18 cellular contexts compared by ENCODE assay signal in the genomic region with DNA sequence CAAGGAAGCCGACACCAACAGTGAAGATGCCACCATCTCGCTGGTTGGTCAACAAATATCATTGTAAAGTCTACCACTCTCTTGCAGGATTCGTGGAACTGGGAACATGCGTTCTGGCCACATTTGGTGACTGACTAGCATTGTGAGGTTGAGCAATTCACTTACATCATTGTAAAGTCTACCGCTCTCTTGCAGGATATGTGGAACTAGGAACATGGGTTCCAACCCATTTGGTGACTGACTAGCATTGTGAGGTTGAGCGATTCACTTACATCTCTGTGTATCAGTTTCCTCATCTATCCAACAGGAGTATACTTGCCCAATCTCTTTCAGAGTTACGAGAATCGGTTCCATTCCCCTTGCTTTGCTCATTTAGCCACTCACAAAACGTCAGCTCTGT. TPM values are rescaled to one million over a fixed set of nuclear protein-coding genes. Genes with fewer than 3 reads are reported as not detected.
DNase-seq lines count a peak whose midpoint lies in the region; ATAC-seq and TF ChIP-seq lines count a peak whose summit lies in the region.
"Had no signal": no experiment of that assay in that cellular context is flagged by ENCODE, and none has a peak within 500 bp of the region (broad histone marks: within the 10 kb centered on the region; RNA-seq: fewer than 3 reads in every experiment).

No MANE protein-coding gene starts in this region.

- H3K4me3 Mint-ChIP-seq in activated naive CD8-positive, alpha-beta T cell, result no peak overlapping the region
- H3K4me3 Mint-ChIP-seq in activated naive CD8-positive, alpha-beta T cell treated with anti-CD3 and anti-CD28 coated beads, Interleukin-2, amount 50 U/mL, for 24 hours, result no peak overlapping the region
- H3K4me3 Mint-ChIP-seq in naive thymus-derived CD8-positive, alpha-beta T cell, result no peak overlapping the region
- H3K4me3 Mint-ChIP-seq in stimulated activated naive B cell treated with anti-CD40 and anti-IgM and Interleukin-4, amounts not matched to agents 10 μg/mL and 1 μg/mL and 100 μg/mL, for 72 hours, result no peak overlapping the region
- H3K4me3 Mint-ChIP-seq: CD8-positive, alpha-beta T cell had no signal

- no peaks in the 10 kb centered on the region for H3K36me3 Mint-ChIP-seq in activated naive CD8-positive, alpha-beta T cell
- no peaks in the 10 kb centered on the region for H3K36me3 Mint-ChIP-seq in activated naive CD8-positive, alpha-beta T cell treated with anti-CD3 and anti-CD28 coated beads, Interleukin-2, amount 50 U/mL, for 24 hours (ENCODE audit: low read depth)
- peaks cover 0 to 4% (median 0%) of the 10 kb centered on the region in 3 donors for H3K36me3 Mint-ChIP-seq in naive thymus-derived CD8-positive, alpha-beta T cell
- no peaks in the 10 kb centered on the region for H3K36me3 Mint-ChIP-seq in stimulated activated naive B cell treated with anti-CD40 and anti-IgM and Interleukin-4, amounts not matched to agents 10 μg/mL and 1 μg/mL and 100 μg/mL, for 72 hours
- H3K36me3 Mint-ChIP-seq: CD8-positive, alpha-beta T cell had no signal

- H3K4me3 ChIP-seq in epithelial cell of esophagus (ENCODE audit: low read length), result no peak overlapping the region
- H3K4me3 ChIP-seq: A549, SJCRH30 had no signal

- H3K4me1 Mint-ChIP-seq in activated naive CD8-positive, alpha-beta T cell (ENCODE audit: low read depth), result peaks cover 3% of the 10 kb centered on the region
- H3K4me1 Mint-ChIP-seq in activated naive CD8-positive, alpha-beta T cell treated with anti-CD3 and anti-CD28 coated beads, Interleukin-2, amount 50 U/mL, for 24 hours, result no peaks in the 10 kb centered on the region
- H3K4me1 Mint-ChIP-seq in naive thymus-derived CD8-positive, alpha-beta T cell, result peaks cover 0 to 7% (median 3%) of the 10 kb centered on the region in 4 donors
- H3K4me1 Mint-ChIP-seq in stimulated activated naive B cell treated with anti-CD40 and anti-IgM and Interleukin-4, amounts not matched to agents 10 μg/mL and 1 μg/mL and 100 μg/mL, for 72 hours, result no peaks in the 10 kb centered on the region

- no peaks in the 10 kb centered on the region for H3K9me3 Mint-ChIP-seq in activated naive CD8-positive, alpha-beta T cell (ENCODE audit: low read depth)
- H3K9me3 Mint-ChIP-seq in activated naive CD8-positive, alpha-beta T cell treated with anti-CD3 and anti-CD28 coated beads, Interleukin-2, amount 50 U/mL, for 24 hours, result no peaks in the 10 kb centered on the region
- H3K9me3 Mint-ChIP-seq in naive thymus-derived CD8-positive, alpha-beta T cell, result no peaks in the 10 kb centered on the region
- no peaks in the 10 kb centered on the region for H3K9me3 Mint-ChIP-seq in stimulated activated naive B cell treated with anti-CD40 and anti-IgM and Interleukin-4, amounts not matched to agents 10 μg/mL and 1 μg/mL and 100 μg/mL, for 72 hours
- H3K9me3 Mint-ChIP-seq: CD8-positive, alpha-beta T cell had no signal

- TF ChIP-seq CTCF in epithelial cell of esophagus (IDR thresholded peaks at IDR 0.05; ENCODE audit: insufficient read depth, low read depth, low read length, missing control alignments), result no peak

- H3K27ac Mint-ChIP-seq in activated naive CD8-positive, alpha-beta T cell, result peak overlapping the region; percentile 28
- H3K27ac Mint-ChIP-seq in activated naive CD8-positive, alpha-beta T cell treated with anti-CD3 and anti-CD28 coated beads, Interleukin-2, amount 50 U/mL, for 24 hours, result no peak overlapping the region
- no peak overlapping the region for H3K27ac Mint-ChIP-seq in naive thymus-derived CD8-positive, alpha-beta T cell
- no peak overlapping the region for H3K27ac Mint-ChIP-seq in stimulated activated naive B cell treated with anti-CD40 and anti-IgM and Interleukin-4, amounts not matched to agents 10 μg/mL and 1 μg/mL and 100 μg/mL, for 72 hours
- H3K27ac Mint-ChIP-seq: CD8-positive, alpha-beta T cell had no signal

- ATAC-seq in activated naive CD8-positive, alpha-beta T cell treated with anti-CD3 and anti-CD28 coated beads, Interleukin-2, amount 50 U/mL, for 24 hours, result no peak
- no peak for ATAC-seq in naive thymus-derived CD8-positive, alpha-beta T cell
- no peak for ATAC-seq in stimulated activated naive B cell treated with anti-CD40 and anti-IgM and Interleukin-4, amounts not matched to agents 10 μg/mL and 1 μg/mL and 100 μg/mL, for 72 hours (replicated peaks)
- no peak for ATAC-seq in GM19452 (IDR thresholded peaks at IDR 0.05; ENCODE audit: unreplicated experiment)
- ATAC-seq: CD8-positive, alpha-beta T cell; PC-3 had no signal

- DNase-seq in activated naive CD8-positive, alpha-beta T cell treated with anti-CD3 and anti-CD28 coated beads, Interleukin-2, amount 50 U/mL, for 24 hours, result no peak
- DNase-seq in MV-4-11 (lab: John Stamatoyannopoulos, UW) (peak; percentile 93), epithelial cell of esophagus (ENCODE audit: low read depth) (peak; percentile 47)
- no peak for DNase-seq in naive thymus-derived CD8-positive, alpha-beta T cell
- DNase-seq in stimulated activated naive B cell treated with anti-CD40 and anti-IgM and Interleukin-4, amounts not matched to agents 10 μg/mL and 1 μg/mL and 100 μg/mL, for 72 hours, result no peak
- DNase-seq: Calu3; CD8-positive, alpha-beta T cell; DMS53; IMR-90; NCI-H1694 treated with DMSO at 0.1 percent for 48 hours; NCI-H510A treated with DMSO at 0.1 percent for 48 hours; NCI-H774; PC-3; RPMI8226; SJCRH30 had no signal

- H3K27me3 Mint-ChIP-seq in activated naive CD8-positive, alpha-beta T cell, result no peaks in the 10 kb centered on the region
- no peaks in the 10 kb centered on the region for H3K27me3 Mint-ChIP-seq in activated naive CD8-positive, alpha-beta T cell treated with anti-CD3 and anti-CD28 coated beads, Interleukin-2, amount 50 U/mL, for 24 hours
- H3K27me3 Mint-ChIP-seq in naive thymus-derived CD8-positive, alpha-beta T cell, result no peaks in the 10 kb centered on the region
- peaks cover 17% of the 10 kb centered on the region in 2 donors for H3K27me3 Mint-ChIP-seq in stimulated activated naive B cell treated with anti-CD40 and anti-IgM and Interleukin-4, amounts not matched to agents 10 μg/mL and 1 μg/mL and 100 μg/mL, for 72 hours

- POLR2A ChIA-PET in naive thymus-derived CD8-positive, alpha-beta T cell (lab: Charles Lee), result no interaction called here

RNA-seq across cellular contexts. Expression of a gene that starts 42.6 kb away (rescaled TPM):
- 10 to 100 TPM; 26.4 to 30.0 TPM for total RNA-seq in naive thymus-derived CD8-positive, alpha-beta T cell
- polyA plus RNA-seq in naive thymus-derived CD8-positive, alpha-beta T cell, result 1 to 10 TPM; 1.9 to 5.7 (median 2.7) TPM

RNA-seq across cellular contexts. Expression of a gene that starts 50.6 kb away (rescaled TPM):
- 10 to 100 TPM; 38.7 TPM for total RNA-seq in naive thymus-derived CD8-positive, alpha-beta T cell
- polyA plus RNA-seq in naive thymus-derived CD8-positive, alpha-beta T cell, result 10 to 100 TPM; 19.2 to 32.5 (median 24.2) TPM

Comparison
In these comparisons a context has a peak if more than half of its experiments do, and no peak if none do; other contexts are left out.
1. DNase-seq: peak in MV-4-11 (single experiment) and epithelial cell of esophagus (single experiment); none in activated naive CD8-positive, alpha-beta T cell treated with anti-CD3 and anti-CD28 coated beads, Interleukin-2, amount 50 U/mL, for 24 hours (single experiment), naive thymus-derived CD8-positive, alpha-beta T cell (0 of 10) and stimulated activated naive B cell treated with anti-CD40 and anti-IgM and Interleukin-4, amounts not matched to agents 10 μg/mL and 1 μg/mL and 100 μg/mL, for 72 hours (single experiment).